ENCODE assay signal across 22 cellular contexts in genomic region chr4:55528495-55528894, GRCh38. TPM values are rescaled to one million over a fixed set of nuclear protein-coding genes. Genes with fewer than 3 reads are reported as not detected.
DNase-seq lines count a peak whose midpoint lies in the region; ATAC-seq, FAIRE-seq and TF ChIP-seq lines count a peak whose summit lies in the region.
"Had no signal": no experiment of that assay in that cellular context is flagged by ENCODE, and none has a peak within 500 bp of the region (broad histone marks: within the 10 kb centered on the region; RNA-seq: fewer than 3 reads in every experiment).

No MANE protein-coding gene starts in this region.

- no peak overlapping the region for H2BK15ac ChIP-seq in H9 (ENCODE audit: low read depth, low read length)
- H2BK15ac ChIP-seq in H1 (ENCODE audit: low read length) = no peak overlapping the region
- peak overlapping the region; percentile 57 for H2BK15ac ChIP-seq in mesendoderm (replicated peaks; ENCODE audit: low read depth)

- H3T11ph ChIP-seq in H9 (ENCODE audit: low read length) = no peak overlapping the region

- no CpG with 5 or more reads among the region's 3 CpGs for WGBS in H9 (ENCODE audit: extremely low coverage, insufficient read length, low lambda C conversion rate)
- 82% methylated on average over 3 of the region's 3 CpGs; no CpG with 5 or more reads in 1 of the 2 experiments for WGBS in H1 (ENCODE audit: extremely low coverage in 1 of 2, insufficient coverage in 1 of 2, insufficient read length in 1 of 2, insufficient replicate concordance in 2 of 2, low coverage in 1 of 2, low lambda C conversion rate in 2 of 2, missing lambda C conversion rate in 1 of 2), 2 experiments
- WGBS in mesendoderm (ENCODE audit: extremely low coverage, insufficient coverage, low lambda C conversion rate) = no CpG with 5 or more reads among the region's 3 CpGs

- H4K5ac ChIP-seq in H9 (ENCODE audit: insufficient read length, low read depth, low read length) = no peak overlapping the region
- no peak overlapping the region for H4K5ac ChIP-seq in H1 (ENCODE audit: insufficient read length, low read depth, low read length)
- H4K5ac ChIP-seq in mesendoderm (ENCODE audit: low read length) = no peak overlapping the region

- H4K8ac ChIP-seq in H9 (replicated peaks; ENCODE audit: insufficient read length, low read depth, low read length) = no peak overlapping the region
- H4K8ac ChIP-seq in H1 (ENCODE audit: extremely low read depth, insufficient read depth, low read length) = no peak overlapping the region
- peak overlapping the region; percentile 28 for H4K8ac ChIP-seq in mesendoderm (ENCODE audit: low read depth, low read length)

- FAIRE-seq in H1 (lab: Jason Lieb, UNC) = no peak
- FAIRE-seq: A549, GM12891, GM18507 had no signal

- H3K23ac ChIP-seq in H9 (ENCODE audit: insufficient read length, low read depth, low read length) (no peak overlapping the region), H1 (ENCODE audit: insufficient read length) (no peak overlapping the region), mesendoderm (ENCODE audit: low read length) (no peak overlapping the region)

- H3K4me3 ChIP-seq in H1 (ENCODE audit: extremely low read depth in 1 of 4, insufficient read depth in 2 of 4, low read depth in 3 of 4, low read length in 4 of 4) = no peak overlapping the region
- H3K4me3 ChIP-seq in mesendoderm (ENCODE audit: low read length) = no peak overlapping the region
- no peak overlapping the region for H3K4me3 ChIP-seq in lower lobe of right lung
- H3K4me3 ChIP-seq: A549; BLaER1 treated with 17β-estradiol and CSF1 and Interleukin-3, amounts not matched to agents 10 nM and 100 nM had no signal

- POLR2A ChIA-PET in H1 (lab: Charles Lee; ENCODE audit: partially characterized antibody) = no interaction called here

- H3K36me3 ChIP-seq in H1 (ENCODE audit: control insufficient read depth in 2 of 4, insufficient read depth in 4 of 4, low read length in 3 of 4) (no peaks in the 10 kb centered on the region), mesendoderm (ENCODE audit: control insufficient read depth, insufficient read depth, low read length) (no peaks in the 10 kb centered on the region), lower lobe of right lung (no peaks in the 10 kb centered on the region)
- H3K36me3 ChIP-seq: BE2C had no signal

- H4K20me1 ChIP-seq in H9 (ENCODE audit: control insufficient read depth, insufficient read depth, insufficient read length) = no peaks in the 10 kb centered on the region
- H4K20me1 ChIP-seq in H1 (replicated peaks in 1 of 2; ENCODE audit: control insufficient read depth in 1 of 2, insufficient read depth in 2 of 2, low read length in 2 of 2) = no peaks in the 10 kb centered on the region

- H3K27ac Mint-ChIP-seq in H9 = peak overlapping the region in 2 of 3 experiments; percentile 46 to 80; a peak in 3 of 7 replicates
- no peak overlapping the region for H3K27ac Mint-ChIP-seq in nephron progenitor cell
- H3K27ac Mint-ChIP-seq: CD4-positive, alpha-beta T cell had no signal

- no peak for TF ChIP-seq EP300 in H1 (IDR thresholded peaks at IDR 0.05; ENCODE audit: borderline replicate concordance in 1 of 2, low read depth in 2 of 2, low read length in 2 of 2)

- H3K27ac ChIP-seq in H9 (ENCODE audit: insufficient read length, low read depth, low read length) (no peak overlapping the region), VCaP (peak overlapping the region; percentile 35), H1 (ENCODE audit: low read depth, low read length) (no peak overlapping the region; the same call in 1 of the 2 replicates), mesendoderm (ENCODE audit: low read depth, low read length) (no peak overlapping the region), lower lobe of right lung (no peak overlapping the region)
- H3K27ac ChIP-seq: A549; BLaER1 treated with 17β-estradiol and CSF1 and Interleukin-3, amounts not matched to agents 10 nM and 100 nM had no signal

- H3K18ac ChIP-seq in H9 (ENCODE audit: insufficient read length, low read depth, low read length) = no peak overlapping the region
- H3K18ac ChIP-seq in H1 (ENCODE audit: extremely low read depth, low read length) = no peak overlapping the region
- H3K18ac ChIP-seq in mesendoderm (ENCODE audit: low read length) = no peak overlapping the region

- H2BK120ac ChIP-seq in H9 (ENCODE audit: low read depth, low read length, poor library complexity, severe bottlenecking) (no peak overlapping the region), H1 (replicated peaks; ENCODE audit: low read depth, low read length) (no peak overlapping the region), mesendoderm (ENCODE audit: low read depth, low read length) (no peak overlapping the region)

- no peak overlapping the region for H3K4ac ChIP-seq in H9 (ENCODE audit: low read depth, low read length)
- no peak overlapping the region for H3K4ac ChIP-seq in H1 (replicated peaks; ENCODE audit: insufficient read length, low read depth, low read length)
- no peak overlapping the region for H3K4ac ChIP-seq in mesendoderm (ENCODE audit: low read depth, low read length)

- H2AK5ac ChIP-seq in H9 (ENCODE audit: insufficient read length, low read length) (no peak overlapping the region), H1 (ENCODE audit: low read depth, low read length) (no peak overlapping the region), mesendoderm (ENCODE audit: low read length) (no peak overlapping the region)

- H2AFZ ChIP-seq in H9 (ENCODE audit: low read length) = no peak overlapping the region
- H2AFZ ChIP-seq in H1 (ENCODE audit: low read length) = no peak overlapping the region

- no peak overlapping the region for H3K4me2 ChIP-seq in H9 (ENCODE audit: insufficient read depth, insufficient read length, low read length)
- peak overlapping the region; percentile 7 to 52; a peak in 2 of 4 replicates for H3K4me2 ChIP-seq in H1 (ENCODE audit: insufficient read depth in 1 of 2, low read depth in 2 of 2, low read length in 2 of 2)
- no peak overlapping the region for H3K4me2 ChIP-seq in mesendoderm (ENCODE audit: low read length)
- H3K4me2 ChIP-seq: A549; BLaER1 treated with 17β-estradiol and CSF1 and Interleukin-3, amounts not matched to agents 10 nM and 100 nM had no signal

- H3K4me3 Mint-ChIP-seq in H9 = no peak overlapping the region
- no peak overlapping the region for H3K4me3 Mint-ChIP-seq in nephron progenitor cell
- H3K4me3 Mint-ChIP-seq: CD14-positive monocyte; CD4-positive, alpha-beta T cell; CD8-positive, alpha-beta memory T cell had no signal

- TF ChIP-seq POLR2A in H1 (IDR thresholded peaks at IDR 0.05; ENCODE audit: control extremely low read depth in 1 of 2, low read depth in 2 of 2, low read length in 2 of 2) = no peak

- no peak for ATAC-seq in lower lobe of right lung
- ATAC-seq: A549 had no signal

- no peaks in the 10 kb centered on the region for H3K23me2 ChIP-seq in H9 (ENCODE audit: insufficient read length, low read depth, low read length, poor library complexity, severe bottlenecking)
- H3K23me2 ChIP-seq in H1 (ENCODE audit: low read depth, low read length) = no peaks in the 10 kb centered on the region

- no peak for TF ChIP-seq RAD21 in H1 (IDR thresholded peaks at IDR 0.05 in 1 of 2, conservative IDR thresholded peaks at IDR 0.05 in 1 of 2; ENCODE audit: low read depth in 2 of 2, low read length in 2 of 2)

- CTCF ChIA-PET in H1 (lab: Charles Lee; ENCODE audit: partially characterized antibody) = interaction anchor here (0.6 kb wide), 1 partner anchor 9 kb away, joined by 3 read pairs; no protein-coding TSS in a partner anchor

- no peak overlapping the region for H3K9ac ChIP-seq in H9 (ENCODE audit: extremely low read depth, insufficient read length, low read length)
- H3K9ac ChIP-seq in H1 (replicated peaks in 1 of 4; ENCODE audit: extremely low read depth in 1 of 4, low read depth in 3 of 4, low read length in 3 of 4) = no peak overlapping the region
- no peak overlapping the region for H3K9ac ChIP-seq in mesendoderm (ENCODE audit: low read length)
- H3K9ac ChIP-seq: BLaER1 treated with 17β-estradiol and CSF1 and Interleukin-3, amounts not matched to agents 10 nM and 100 nM had no signal

- intact Hi-C loops in lower lobe of right lung (cut with DNase I) = no loop called here

- H3K36me3 Mint-ChIP-seq in H9 (ENCODE audit: insufficient read depth in 1 of 3, low read depth in 3 of 3) (peaks cover 4 to 12% (median 4%) of the 10 kb centered on the region in 3 experiments; a peak in 6 of 7 replicates), nephron progenitor cell (ENCODE audit: low read depth) (peaks cover 81% of the 10 kb centered on the region)

- H3K56ac ChIP-seq in H9 (ENCODE audit: insufficient read length, low read depth, low read length) (no peak overlapping the region), H1 (replicated peaks; ENCODE audit: insufficient read length, low read depth, low read length) (no peak overlapping the region), mesendoderm (ENCODE audit: low read length) (no peak overlapping the region)

- H4K91ac ChIP-seq in H9 (ENCODE audit: insufficient read length, low read depth, low read length) (no peak overlapping the region), H1 (replicated peaks; ENCODE audit: insufficient read length, low read length) (no peak overlapping the region)

- peaks cover 29 to 31% of the 10 kb centered on the region in 2 experiments for H3K4me1 Mint-ChIP-seq in H9
- H3K4me1 Mint-ChIP-seq in nephron progenitor cell = no peaks in the 10 kb centered on the region

- H3K27me3 ChIP-seq in H9 (ENCODE audit: insufficient read depth, low read length) (no peaks in the 10 kb centered on the region), H1 (replicated peaks in 1 of 4; ENCODE audit: control insufficient read depth in 3 of 4, extremely low read depth in 1 of 4, insufficient read depth in 3 of 4, low read length in 3 of 4) (no peaks in the 10 kb centered on the region), mesendoderm (ENCODE audit: insufficient read depth, low read length, poor library complexity) (no peaks in the 10 kb centered on the region), lower lobe of right lung (ENCODE audit: low read depth) (no peaks in the 10 kb centered on the region)
- H3K27me3 ChIP-seq: BE2C; BLaER1 treated with 17β-estradiol and CSF1 and Interleukin-3, amounts not matched to agents 10 nM and 100 nM had no signal

- TF ChIP-seq CTCF in H9 (conservative IDR thresholded peaks at IDR 0.05) (no peak), VCaP (conservative IDR thresholded peaks at IDR 0.05) (no peak), H1 (IDR thresholded peaks at IDR 0.05; ENCODE audit: control extremely low read depth in 1 of 3, insufficient read depth in 1 of 3, low read depth in 1 of 3, low read length in 3 of 3) (no peak), nephron progenitor cell (IDR thresholded peaks at IDR 0.05) (no peak), lower lobe of right lung (IDR thresholded peaks at IDR 0.05) (no peak)

- H3K79me2 ChIP-seq in H9 (ENCODE audit: insufficient read depth, low read length) = peaks cover 2% of the 10 kb centered on the region; the same call in 1 of the 2 replicates
- H3K79me2 ChIP-seq in H1 (ENCODE audit: control insufficient read depth in 1 of 2, insufficient read depth in 2 of 2, low read length in 2 of 2) = peaks cover 0 to 90% of the 10 kb centered on the region in 2 experiments; a peak in 2 of 4 replicates
- peaks cover 14% of the 10 kb centered on the region for H3K79me2 ChIP-seq in mesendoderm (ENCODE audit: control insufficient read depth, insufficient read depth, low read length)

- H2BK12ac ChIP-seq in H9 (ENCODE audit: insufficient read length, low read depth, low read length) = no peak overlapping the region
- H2BK12ac ChIP-seq in H1 (ENCODE audit: low read depth, low read length) = no peak overlapping the region

- H3K4me1 ChIP-seq in H9 (ENCODE audit: insufficient read depth, low read length) = no peaks in the 10 kb centered on the region; the same call in 1 of the 2 replicates
- H3K4me1 ChIP-seq in H1 (replicated peaks in 1 of 4; ENCODE audit: control insufficient read depth in 3 of 4, insufficient read depth in 4 of 4, low read length in 3 of 4) = 0 out of 7 replicates have a peak, but pooled peaks cover 0 to 4% (median 0%) of the 10 kb centered on the region in 4 experiments
- H3K4me1 ChIP-seq in mesendoderm (ENCODE audit: control insufficient read depth, low read depth, low read length) = no peaks in the 10 kb centered on the region
- no peaks in the 10 kb centered on the region for H3K4me1 ChIP-seq in lower lobe of right lung
- H3K4me1 ChIP-seq: BE2C had no signal

- H2BK5ac ChIP-seq in H9 (ENCODE audit: insufficient read length, low read length) = no peak overlapping the region
- no peak overlapping the region for H2BK5ac ChIP-seq in H1 (ENCODE audit: low read depth, low read length)
- H2BK5ac ChIP-seq in mesendoderm (ENCODE audit: low read length) = no peak overlapping the region

- H3K79me1 ChIP-seq in H9 (ENCODE audit: insufficient read depth, low read depth, low read length, poor library complexity, severe bottlenecking) = peaks cover 6% of the 10 kb centered on the region
- no peaks in the 10 kb centered on the region; the same call in 1 of the 2 replicates for H3K79me1 ChIP-seq in H1 (ENCODE audit: low read depth, low read length)
- no peaks in the 10 kb centered on the region for H3K79me1 ChIP-seq in mesendoderm (ENCODE audit: low read length)

- DNase-seq in H9 (no peak), H1 (ENCODE audit: low read depth in 1 of 2, low spot score in 2 of 2) (no peak), mesendoderm (no peak), nephron progenitor cell (no peak), lower lobe of right lung (no peak), inferior parietal cortex (ENCODE audit: extremely low spot score) (no peak)
- DNase-seq: 8988T; ACHN; AML-193; BE2C; CD4-positive, alpha-beta T cell; CD8-positive, alpha-beta memory T cell; DMS53; DMS79 treated with DMSO at 0.1 percent for 48 hours; GF-D8; HCEC 1CT had no signal

- H3K9me3 ChIP-seq in H9 (ENCODE audit: control insufficient read depth, low read depth, low read length) (no peaks in the 10 kb centered on the region), H1 (ENCODE audit: insufficient read depth in 2 of 2, low read depth in 1 of 2, low read length in 1 of 2) (no peaks in the 10 kb centered on the region), lower lobe of right lung (peaks cover 13% of the 10 kb centered on the region)
- H3K9me3 ChIP-seq: BE2C had no signal

- H3K27me3 Mint-ChIP-seq in H9 (ENCODE audit: low read depth) (no peaks in the 10 kb centered on the region), nephron progenitor cell (ENCODE audit: low read depth, poor library complexity) (no peaks in the 10 kb centered on the region)
- H3K27me3 Mint-ChIP-seq: CD4-positive, alpha-beta T cell; CD8-positive, alpha-beta memory T cell had no signal

- peaks cover 0 to 5% of the 10 kb centered on the region in 2 experiments; a peak in 2 of 5 replicates for H3K9me3 Mint-ChIP-seq in H9
- peaks cover 45% of the 10 kb centered on the region for H3K9me3 Mint-ChIP-seq in nephron progenitor cell

- H3K14ac ChIP-seq in H9 (ENCODE audit: insufficient read depth, low read length) = no peak overlapping the region
- no peak overlapping the region for H3K14ac ChIP-seq in H1 (ENCODE audit: insufficient read length)

- H2BK20ac ChIP-seq in H9 (ENCODE audit: low read depth, low read length, poor library complexity, severe bottlenecking) (no peak overlapping the region), H1 (ENCODE audit: low read length) (no peak overlapping the region)

RNA-seq across cellular contexts. Expression of gene CLOCK, which starts 18.2 kb away (rescaled TPM):
- total RNA-seq in H9 (2021) (14.3 and 16.2 TPM in 2 replicates), lower lobe of right lung (26.6 TPM)
- 21.6 and 24.2 TPM in 2 replicates for total RNA-seq in H1 (2021; fragmentation: NEBNext Ultra II Directional; extraction: Animal tissue kit (Norgen Biotek cat#: 25700))
- polyA plus RNA-seq in H1 (2011; rRNA removed) = 4.5 and 7.7 TPM in 2 replicates
- polyA plus RNA-seq in H1 (2011; cell fraction: cytosol; rRNA removed) = 6.1 TPM
- polyA plus RNA-seq in H1 (2011; cell fraction: nucleus; rRNA removed) = 19.3 TPM
- 8.1 to 11.8 TPM (median 9.1 TPM) in 4 replicates for polyA plus RNA-seq in H1 (2012, experiment 1 of 2)
- polyA plus RNA-seq in H1 (2012, experiment 2 of 2) = 0.33 TPM
- 10.7 TPM for polyA plus RNA-seq in H1 (2013, experiment 1 of 2)
- 9.6 TPM for polyA plus RNA-seq in H1 (2013, experiment 2 of 2)
- 49.3 and 57.1 TPM in 2 replicates for polyA minus RNA-seq in H1 (2011; rRNA and poly(A)+ RNA removed)
- polyA minus RNA-seq in H1 (2011; cell fraction: cytosol; rRNA and poly(A)+ RNA removed) = 19.3 TPM
- polyA minus RNA-seq in H1 (2011; cell fraction: nucleus; rRNA and poly(A)+ RNA removed) = 108 TPM
- polyA plus RNA-seq in mesendoderm (2013, experiment 1 of 2) = 10.2 TPM
- 9.6 TPM for polyA plus RNA-seq in mesendoderm (2013, experiment 2 of 2)

Comparison
In these comparisons a context has a peak if more than half of its experiments do, and no peak if none do; other contexts are left out.
1. H3K4me2 ChIP-seq: peak in H1 (2 of 2); none in H9 (single experiment) and mesendoderm (single experiment).